Comparison of ENCODE assay signal across 31 cellular contexts in genomic region chr2:142721015-142721414, GRCh38.
"Had no signal": no experiment of that assay in that cellular context is flagged by ENCODE, and none has a peak within 500 bp of the region (broad histone marks: within the 10 kb centered on the region; RNA-seq: fewer than 3 reads in every experiment).

No MANE protein-coding gene starts in this region.

- H3K4me3 Mint-ChIP-seq: activated CD4-positive, alpha-beta memory T cell treated with anti-CD3 and anti-CD28 coated beads, Interleukin-2, amount 10 ng/mL, durations not matched to agents 7 days and 5 days; activated CD4-positive, alpha-beta T cell treated with anti-CD3 and anti-CD28 coated beads, Interleukin-2, amount 10 ng/mL, durations not matched to agents 7 days and 5 days; activated naive CD4-positive, alpha-beta T cell treated with anti-CD3 and anti-CD28 coated beads, Interleukin-2, amount 10 ng/mL, durations not matched to agents 7 days and 5 days; activated naive CD8-positive, alpha-beta T cell treated with anti-CD3 and anti-CD28 coated beads, Interleukin-2, amount 10 ng/mL, durations not matched to agents 7 days and 5 days; activated T-cell treated with anti-CD3 and anti-CD28 coated beads, Interleukin-2, amount 50 U/mL, for 24 hours; activated T-cell treated with anti-CD3 and anti-CD28 coated beads, Interleukin-2, amount 50 U/mL, for 72 hours; central memory CD8-positive, alpha-beta T cell; effector memory CD8-positive, alpha-beta T cell; T-helper 1 cell treated with Interleukin-12 subunit alpha and Interleukin-12 subunit beta and Interleukin-4 antibody, amounts not matched to agents 30 μg/mL and 1 μg/mL, for 36 hours; T-helper 2 cell treated with Interferon-gamma antibody and Interleukin-4, amounts not matched to agents 5 μg/mL and 100 μg/mL, for 36 hours had no signal

- H3K36me3 Mint-ChIP-seq: activated naive CD4-positive, alpha-beta T cell treated with anti-CD3 and anti-CD28 coated beads, Interleukin-2, amount 10 ng/mL, durations not matched to agents 7 days and 5 days; activated naive CD4-positive, alpha-beta T cell treated with anti-CD3 and anti-CD28 coated beads, Interleukin-2, amount 50 U/mL, for 72 hours; activated naive CD8-positive, alpha-beta T cell treated with anti-CD3 and anti-CD28 coated beads, Interleukin-2, amount 10 ng/mL, durations not matched to agents 7 days and 5 days had no signal

- H3K4me1 ChIP-seq: esophagus muscularis mucosa, foreskin keratinocyte, gastrocnemius medialis had no signal

- H3K27me3 Mint-ChIP-seq: activated CD4-positive, alpha-beta memory T cell treated with anti-CD3 and anti-CD28 coated beads, Interleukin-2, amount 10 ng/mL, durations not matched to agents 7 days and 5 days; activated CD4-positive, alpha-beta T cell treated with anti-CD3 and anti-CD28 coated beads, Interleukin-2, amount 10 ng/mL, durations not matched to agents 7 days and 5 days; activated naive CD4-positive, alpha-beta T cell treated with anti-CD3 and anti-CD28 coated beads, Interleukin-2, amount 10 ng/mL, durations not matched to agents 7 days and 5 days; activated naive CD8-positive, alpha-beta T cell treated with anti-CD3 and anti-CD28 coated beads, Interleukin-2, amount 10 ng/mL, durations not matched to agents 7 days and 5 days; activated T-cell treated with anti-CD3 and anti-CD28 coated beads, Interleukin-2, amount 50 U/mL, for 24 hours; central memory CD8-positive, alpha-beta T cell; effector memory CD8-positive, alpha-beta T cell had no signal

- H3K9me3 ChIP-seq: esophagus muscularis mucosa, gastrocnemius medialis, heart left ventricle had no signal

- H3K4me3 ChIP-seq: esophagus muscularis mucosa, gastrocnemius medialis, heart left ventricle had no signal

- H3K36me3 ChIP-seq: brain microvascular endothelial cell, esophagus muscularis mucosa, gastrocnemius medialis, heart left ventricle had no signal

- DNase-seq: activated CD4-positive, alpha-beta memory T cell treated with anti-CD3 and anti-CD28 coated beads, Interleukin-2, amount 10 ng/mL, durations not matched to agents 7 days and 5 days; activated CD4-positive, alpha-beta T cell treated with anti-CD3 and anti-CD28 coated beads for 1 hour; activated CD4-positive, alpha-beta T cell treated with anti-CD3 and anti-CD28 coated beads for 4 hours; activated CD4-positive, alpha-beta T cell treated with anti-CD3 and anti-CD28 coated beads, Interleukin-2, amount 10 ng/mL, durations not matched to agents 7 days and 5 days; activated CD4-positive, alpha-beta T cell treated with anti-CD3 and anti-CD28 coated beads, Interleukin-2, amount 50 U/mL, for 4 hours; activated CD8-positive, alpha-beta memory T cell treated with anti-CD3 and anti-CD28 coated beads, Interleukin-2, amount 50 U/mL, for 48 hours; activated gamma-delta T cell; activated naive CD4-positive, alpha-beta T cell; activated naive CD4-positive, alpha-beta T cell treated with anti-CD3 and anti-CD28 coated beads, Interleukin-2, amount 10 ng/mL, durations not matched to agents 7 days and 5 days; activated naive CD8-positive, alpha-beta T cell treated with anti-CD3 and anti-CD28 coated beads, Interleukin-2, amount 10 ng/mL, durations not matched to agents 7 days and 5 days; activated T-cell treated with anti-CD3 and anti-CD28 coated beads for 4 hours; activated T-cell treated with anti-CD3 and anti-CD28 coated beads, Interleukin-2, amount 50 U/mL, for 24 hours; activated T-cell treated with anti-CD3 and anti-CD28 coated beads, Interleukin-2, amount 50 U/mL, for 72 hours; amniotic stem cell; anterior cingulate cortex; brain microvascular endothelial cell; cortex of kidney; dermis blood vessel endothelial cell; effector CD4-positive, alpha-beta T cell; effector memory CD8-positive, alpha-beta T cell; erythroblast; foreskin keratinocyte; gastrocnemius medialis; glutamatergic neuron; heart left ventricle; T1000 had no signal

- H3K9me3 Mint-ChIP-seq: activated CD4-positive, alpha-beta memory T cell treated with anti-CD3 and anti-CD28 coated beads, Interleukin-2, amount 10 ng/mL, durations not matched to agents 7 days and 5 days; activated CD4-positive, alpha-beta T cell treated with anti-CD3 and anti-CD28 coated beads, Interleukin-2, amount 10 ng/mL, durations not matched to agents 7 days and 5 days; activated naive CD4-positive, alpha-beta T cell treated with anti-CD3 and anti-CD28 coated beads, Interleukin-2, amount 10 ng/mL, durations not matched to agents 7 days and 5 days; activated naive CD8-positive, alpha-beta T cell treated with anti-CD3 and anti-CD28 coated beads, Interleukin-2, amount 10 ng/mL, durations not matched to agents 7 days and 5 days; activated T-cell treated with anti-CD3 and anti-CD28 coated beads, Interleukin-2, amount 50 U/mL, for 24 hours; effector memory CD8-positive, alpha-beta T cell; T-helper 1 cell treated with Interleukin-12 subunit alpha and Interleukin-12 subunit beta and Interleukin-4 antibody, amounts not matched to agents 30 μg/mL and 1 μg/mL, for 36 hours; T-helper 2 cell treated with Interferon-gamma antibody and Interleukin-4, amounts not matched to agents 5 μg/mL and 100 μg/mL, for 36 hours had no signal

- H3K27me3 ChIP-seq: brain microvascular endothelial cell, esophagus muscularis mucosa, foreskin keratinocyte, gastrocnemius medialis, heart left ventricle had no signal

- H3K27ac ChIP-seq: brain microvascular endothelial cell, esophagus muscularis mucosa, foreskin keratinocyte, gastrocnemius medialis, heart left ventricle had no signal

- H3K4me1 Mint-ChIP-seq: activated CD4-positive, alpha-beta memory T cell treated with anti-CD3 and anti-CD28 coated beads, Interleukin-2, amount 10 ng/mL, durations not matched to agents 7 days and 5 days; activated CD4-positive, alpha-beta T cell treated with anti-CD3 and anti-CD28 coated beads, Interleukin-2, amount 10 ng/mL, durations not matched to agents 7 days and 5 days; activated naive CD4-positive, alpha-beta T cell treated with anti-CD3 and anti-CD28 coated beads, Interleukin-2, amount 10 ng/mL, durations not matched to agents 7 days and 5 days; activated naive CD8-positive, alpha-beta T cell treated with anti-CD3 and anti-CD28 coated beads, Interleukin-2, amount 10 ng/mL, durations not matched to agents 7 days and 5 days; central memory CD8-positive, alpha-beta T cell had no signal

- H3K27ac Mint-ChIP-seq: activated CD4-positive, alpha-beta memory T cell treated with anti-CD3 and anti-CD28 coated beads, Interleukin-2, amount 10 ng/mL, durations not matched to agents 7 days and 5 days; activated CD4-positive, alpha-beta T cell treated with anti-CD3 and anti-CD28 coated beads, Interleukin-2, amount 10 ng/mL, durations not matched to agents 7 days and 5 days; activated naive CD4-positive, alpha-beta T cell treated with anti-CD3 and anti-CD28 coated beads, Interleukin-2, amount 10 ng/mL, durations not matched to agents 7 days and 5 days; activated naive CD4-positive, alpha-beta T cell treated with anti-CD3 and anti-CD28 coated beads, Interleukin-2, amount 50 U/mL, for 72 hours; activated naive CD8-positive, alpha-beta T cell treated with anti-CD3 and anti-CD28 coated beads, Interleukin-2, amount 10 ng/mL, durations not matched to agents 7 days and 5 days; activated T-cell treated with anti-CD3 and anti-CD28 coated beads, Interleukin-2, amount 50 U/mL, for 24 hours; activated T-cell treated with anti-CD3 and anti-CD28 coated beads, Interleukin-2, amount 50 U/mL, for 72 hours; effector memory CD8-positive, alpha-beta T cell; T-helper 1 cell treated with Interleukin-12 subunit alpha and Interleukin-12 subunit beta and Interleukin-4 antibody, amounts not matched to agents 30 μg/mL and 1 μg/mL, for 36 hours; T-helper 2 cell treated with Interferon-gamma antibody and Interleukin-4, amounts not matched to agents 5 μg/mL and 100 μg/mL, for 36 hours had no signal
